In the genomic region with DNA sequence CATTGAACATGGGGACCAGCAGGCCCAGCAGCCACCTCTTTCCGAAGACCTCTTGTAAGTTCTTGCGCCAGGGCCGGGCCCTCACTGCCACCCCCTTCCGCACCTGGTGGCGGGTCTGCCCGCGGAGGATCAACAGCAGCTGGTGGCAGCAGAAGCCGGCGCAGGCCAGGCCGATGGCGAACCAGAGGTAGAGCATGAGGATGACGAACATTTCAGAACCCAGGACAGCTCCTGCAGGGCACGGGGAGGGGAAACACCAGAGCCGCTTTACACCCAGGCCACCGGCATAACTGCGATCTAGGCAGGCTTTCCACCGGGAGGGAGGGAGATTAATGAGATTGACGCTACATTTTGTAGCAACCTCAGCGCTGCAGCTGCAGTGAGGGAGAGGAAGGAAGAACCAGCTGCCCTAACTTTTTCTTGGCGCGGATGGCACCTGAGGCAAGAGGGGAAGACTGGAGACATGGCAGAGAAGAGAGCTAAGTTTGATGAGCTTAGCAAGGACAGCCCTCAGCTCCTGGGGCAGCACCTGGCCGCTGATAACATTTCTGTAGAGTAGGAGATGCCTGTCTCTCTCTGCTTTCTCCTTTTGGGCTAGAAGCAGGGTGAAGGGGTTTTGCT, we compare ENCODE assay signal across 2 cellular contexts.
TF ChIP-seq lines count a peak whose summit lies in the region.

No MANE protein-coding gene starts in this region.

TF ChIP-seq in GM12891, 5 proteins besides CTCF, POLR2A, EP300 and RAD21:
- TF ChIP-seq PAX5 (IDR thresholded peaks at IDR 0.05; ENCODE audit: insufficient read depth, low read length, severe bottlenecking) (no peak), SPI1 (IDR thresholded peaks at IDR 0.05; ENCODE audit: low read depth, low read length) (no peak), POU2F2 (IDR thresholded peaks at IDR 0.05; ENCODE audit: low read depth, low read length) (no peak), POLR2AphosphoS5 (IDR thresholded peaks at IDR 0.05; ENCODE audit: low read depth, low read length) (no peak), TAF1 (IDR thresholded peaks at IDR 0.05; ENCODE audit: low read depth, low read length) (no peak)

TF ChIP-seq in endothelial cell of umbilical vein, 7 proteins besides CTCF, POLR2A, EP300 and RAD21:
- TF ChIP-seq FOS (IDR thresholded peaks at IDR 0.05; ENCODE audit: borderline replicate concordance, insufficient read depth, low read length) (no peak), POLR2AphosphoS5 (IDR thresholded peaks at IDR 0.05; ENCODE audit: insufficient read depth, low read depth, low read length) (no peak), GATA2 (IDR thresholded peaks at IDR 0.05; ENCODE audit: insufficient read depth, insufficient read length, low read depth, low read length) (no peak), JUN (IDR thresholded peaks at IDR 0.05; ENCODE audit: borderline replicate concordance, insufficient read depth, insufficient read length, low read depth) (no peak), EZH2 (IDR thresholded peaks at IDR 0.05; ENCODE audit: borderline replicate concordance, low read depth, low read length, severe bottlenecking) (no peak)
